ENCODE assay signal across 8 cellular contexts in genomic region chr16:29382070-29382469, GRCh38. TPM values are rescaled to one million over a fixed set of nuclear protein-coding genes. Genes with fewer than 3 reads are reported as not detected.
DNase-seq lines count a peak whose midpoint lies in the region; ATAC-seq and TF ChIP-seq lines count a peak whose summit lies in the region.
"Not testable (repeated sequence)": the region's sequence is repeated elsewhere in the genome, so short reads cannot be mapped to it uniquely, and the experiment has no call there.

No MANE protein-coding gene starts in this region.

- TF ChIP-seq CTCF in CD8-positive, alpha-beta T cell (IDR thresholded peaks at IDR 0.05); SU-DHL-6 (IDR thresholded peaks at IDR 0.05; ENCODE audit: insufficient read depth, low read length, poor library complexity, severe bottlenecking); WERI-Rb-1 (IDR thresholded peaks at IDR 0.05; ENCODE audit: low read depth, low read length); activated CD8-positive, alpha-beta T cell treated with anti-CD3 and anti-CD28 coated beads for 36 hours (IDR thresholded peaks at IDR 0.05): not testable (repeated sequence)

- POLR2A ChIA-PET in CD8-positive, alpha-beta T cell (lab: Charles Lee); activated CD8-positive, alpha-beta T cell treated with anti-CD3 and anti-CD28 coated beads for 36 hours (lab: Charles Lee): not testable (repeated sequence)
- POLR2A ChIA-PET in naive thymus-derived CD4-positive, alpha-beta T cell (lab: Charles Lee), result interaction anchor here (0.6 kb wide), 1 partner anchor 614 kb away, joined by 3 read pairs; the partner anchor contains the start of genes HIRIP3 and INO80E

- H3K4me2 ChIP-seq in SU-DHL-6 (ENCODE audit: low read depth, low read length, poor library complexity, severe bottlenecking), result not testable (repeated sequence)

- not testable (repeated sequence) for H2AFZ ChIP-seq in SU-DHL-6 (ENCODE audit: low read depth, low read length, severe bottlenecking)

- not testable (repeated sequence) for H3K27me3 ChIP-seq in CD8-positive, alpha-beta T cell (ENCODE audit: insufficient read depth, low read length); SU-DHL-6 (ENCODE audit: low read length); WERI-Rb-1 (ENCODE audit: insufficient read depth, low read depth, severe bottlenecking); naive thymus-derived CD4-positive, alpha-beta T cell (ENCODE audit: control insufficient read depth in 2 of 2, insufficient read depth in 2 of 2, low read length in 2 of 2)

- not testable (repeated sequence) for H3K36me3 Mint-ChIP-seq in CD8-positive, alpha-beta T cell; activated CD8-positive, alpha-beta T cell treated with anti-CD3 and anti-CD28 coated beads for 36 hours (ENCODE audit: low read depth); naive thymus-derived CD4-positive, alpha-beta T cell; stimulated activated memory B cell treated with anti-CD40 and anti-IgM and Interleukin-4, amounts not matched to agents 10 μg/mL and 1 μg/mL and 100 μg/mL, for 72 hours

- not testable (repeated sequence) for H3K27ac ChIP-seq in CD8-positive, alpha-beta T cell (ENCODE audit: low read depth, low read length); WERI-Rb-1
- peak overlapping the region; percentile 70 for H3K27ac ChIP-seq in SU-DHL-6 (ENCODE audit: low read depth, low read length)
- H3K27ac ChIP-seq in naive thymus-derived CD4-positive, alpha-beta T cell (ENCODE audit: low read depth, low read length), result peak overlapping the region; percentile 14

- not testable (repeated sequence) for H4K20me1 ChIP-seq in SU-DHL-6 (ENCODE audit: low read depth, low read length)

- not testable (repeated sequence) for H3K27ac Mint-ChIP-seq in CD8-positive, alpha-beta T cell; activated CD8-positive, alpha-beta T cell treated with anti-CD3 and anti-CD28 coated beads for 36 hours; stimulated activated memory B cell treated with anti-CD40 and anti-IgM and Interleukin-4, amounts not matched to agents 10 μg/mL and 1 μg/mL and 100 μg/mL, for 72 hours
- peak overlapping the region in 1 of 9 donors; percentile 83 for H3K27ac Mint-ChIP-seq in naive thymus-derived CD4-positive, alpha-beta T cell

- H3K9ac ChIP-seq in SU-DHL-6 (ENCODE audit: low read length), result not testable (repeated sequence)

- not testable (repeated sequence) for H3K9me3 Mint-ChIP-seq in CD8-positive, alpha-beta T cell; activated CD8-positive, alpha-beta T cell treated with anti-CD3 and anti-CD28 coated beads for 36 hours; naive thymus-derived CD4-positive, alpha-beta T cell; stimulated activated memory B cell treated with anti-CD40 and anti-IgM and Interleukin-4, amounts not matched to agents 10 μg/mL and 1 μg/mL and 100 μg/mL, for 72 hours

- not testable (repeated sequence) for H3F3A ChIP-seq in SU-DHL-6 (ENCODE audit: insufficient read depth)

- not testable (repeated sequence) for H3K9me3 ChIP-seq in CD8-positive, alpha-beta T cell (ENCODE audit: low read length); SU-DHL-6 (ENCODE audit: insufficient read depth, low read length); WERI-Rb-1 (ENCODE audit: severe bottlenecking); naive thymus-derived CD4-positive, alpha-beta T cell (ENCODE audit: control insufficient read depth in 2 of 3, low read length in 3 of 3)

- H3K36me3 ChIP-seq in CD8-positive, alpha-beta T cell (ENCODE audit: insufficient read depth, low read length); SU-DHL-6 (ENCODE audit: low read length); WERI-Rb-1; naive thymus-derived CD4-positive, alpha-beta T cell (ENCODE audit: control insufficient read depth in 2 of 3, insufficient read depth in 3 of 3, low read length in 3 of 3): not testable (repeated sequence)

- ATAC-seq in CD8-positive, alpha-beta T cell; activated CD8-positive, alpha-beta T cell treated with anti-CD3 and anti-CD28 coated beads for 36 hours; naive thymus-derived CD4-positive, alpha-beta T cell; stimulated activated memory B cell treated with anti-CD40 and anti-IgM and Interleukin-4, amounts not matched to agents 10 μg/mL and 1 μg/mL and 100 μg/mL, for 72 hours: not testable (repeated sequence)

- CTCF ChIA-PET in CD8-positive, alpha-beta T cell (lab: Charles Lee); activated CD8-positive, alpha-beta T cell treated with anti-CD3 and anti-CD28 coated beads for 36 hours (lab: Charles Lee); naive thymus-derived CD4-positive, alpha-beta T cell (lab: Charles Lee): not testable (repeated sequence)

- intact Hi-C loops in CD8-positive, alpha-beta T cell (cut with DNase I, micrococcal nuclease); activated CD8-positive, alpha-beta T cell treated with anti-CD3 and anti-CD28 coated beads for 36 hours (cut with micrococcal nuclease); naive thymus-derived CD4-positive, alpha-beta T cell (cut with micrococcal nuclease): not testable (repeated sequence)

- H3K27me3 Mint-ChIP-seq in CD8-positive, alpha-beta T cell (ENCODE audit: low read depth); activated CD8-positive, alpha-beta T cell treated with anti-CD3 and anti-CD28 coated beads for 36 hours; naive thymus-derived CD4-positive, alpha-beta T cell; stimulated activated memory B cell treated with anti-CD40 and anti-IgM and Interleukin-4, amounts not matched to agents 10 μg/mL and 1 μg/mL and 100 μg/mL, for 72 hours: not testable (repeated sequence)

- not testable (repeated sequence) for H3K9me2 ChIP-seq in SU-DHL-6 (replicated peaks; ENCODE audit: insufficient read depth, low read length)

- H3K79me2 ChIP-seq in SU-DHL-6 (ENCODE audit: insufficient read depth, low read length), result not testable (repeated sequence)

- not testable (repeated sequence) for H3K4me1 Mint-ChIP-seq in CD8-positive, alpha-beta T cell (ENCODE audit: low read depth); activated CD8-positive, alpha-beta T cell treated with anti-CD3 and anti-CD28 coated beads for 36 hours (ENCODE audit: low read depth); naive thymus-derived CD4-positive, alpha-beta T cell; stimulated activated memory B cell treated with anti-CD40 and anti-IgM and Interleukin-4, amounts not matched to agents 10 μg/mL and 1 μg/mL and 100 μg/mL, for 72 hours

- H3K4me1 ChIP-seq in CD8-positive, alpha-beta T cell (ENCODE audit: insufficient read depth, low read length); naive thymus-derived CD4-positive, alpha-beta T cell (ENCODE audit: control insufficient read depth in 2 of 2, insufficient read depth in 2 of 2, low read length in 2 of 2): not testable (repeated sequence)

- not testable (repeated sequence) for H3K4me3 Mint-ChIP-seq in CD8-positive, alpha-beta T cell; activated CD8-positive, alpha-beta T cell treated with anti-CD3 and anti-CD28 coated beads for 36 hours
- peak overlapping the region in 1 of 10 donors; percentile 39 for H3K4me3 Mint-ChIP-seq in naive thymus-derived CD4-positive, alpha-beta T cell
- H3K4me3 Mint-ChIP-seq in stimulated activated memory B cell treated with anti-CD40 and anti-IgM and Interleukin-4, amounts not matched to agents 10 μg/mL and 1 μg/mL and 100 μg/mL, for 72 hours, result peak overlapping the region; percentile 71

- H3K4me3 ChIP-seq in CD8-positive, alpha-beta T cell (ENCODE audit: low read depth, low read length); SU-DHL-6 (ENCODE audit: insufficient read depth, low read length, poor library complexity, severe bottlenecking); WERI-Rb-1 (ENCODE audit: low read depth, low read length); naive thymus-derived CD4-positive, alpha-beta T cell (ENCODE audit: low read length): not testable (repeated sequence)

- peak in 5 of 7 experiments; percentile 4 to 69 (median 23) for DNase-seq in CD8-positive, alpha-beta T cell
- DNase-seq in WERI-Rb-1 (peak; percentile 12), activated T-helper 1 cell treated with Interleukin-2 at 50 U/mL for 16 hours (ENCODE audit: low read depth) (peak; percentile 31)
- DNase-seq in activated CD8-positive, alpha-beta T cell treated with anti-CD3 and anti-CD28 coated beads for 36 hours, result peak; percentile 11
- peak; percentile 52 for DNase-seq in central memory CD4-positive, alpha-beta T cell
- DNase-seq in naive thymus-derived CD4-positive, alpha-beta T cell, result peak in 7 of 9 donors; percentile 31 to 66 (median 60)

RNA-seq across cellular contexts. Expression of gene NPIPB11, which starts 24.4 kb away (rescaled TPM):
- 1 to 10 TPM; 1.6 TPM for total RNA-seq in CD8-positive, alpha-beta T cell
- 1 to 10 TPM; 1.5 to 1.9 TPM for total RNA-seq in activated CD8-positive, alpha-beta T cell treated with anti-CD3 and anti-CD28 coated beads for 36 hours
- 1 to 10 TPM; 2.1 to 4.9 (median 2.6) TPM for total RNA-seq in naive thymus-derived CD4-positive, alpha-beta T cell
- under 1 TPM; 0.20 to 0.67 TPM for polyA plus RNA-seq in naive thymus-derived CD4-positive, alpha-beta T cell
